15 cellular contexts compared by ENCODE assay signal in the genomic region with DNA sequence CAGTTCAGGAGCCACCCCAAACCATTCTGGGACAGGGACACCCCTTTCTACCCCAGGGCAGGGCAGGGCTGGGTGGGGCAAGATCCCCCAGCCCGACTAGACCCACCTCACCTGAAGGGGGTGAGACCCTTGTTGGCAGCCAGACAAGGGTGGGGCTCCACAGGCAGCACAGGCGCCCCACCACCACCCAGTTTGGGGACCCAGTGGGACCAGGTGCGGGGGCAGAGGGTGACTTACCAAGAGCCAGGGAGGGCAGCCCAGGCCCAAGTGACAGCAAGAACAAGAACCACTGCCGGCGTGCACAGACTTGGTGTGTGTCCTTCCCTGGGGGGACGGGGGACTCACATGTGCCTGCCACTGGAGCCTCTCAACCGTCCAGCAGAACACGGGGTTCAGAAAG. TPM values are rescaled to one million over a fixed set of nuclear protein-coding genes. Genes with fewer than 3 reads are reported as not detected.
DNase-seq lines count a peak whose midpoint lies in the region; ATAC-seq and TF ChIP-seq lines count a peak whose summit lies in the region.
"Had no signal": no experiment of that assay in that cellular context is flagged by ENCODE, and none has a peak within 500 bp of the region (broad histone marks: within the 10 kb centered on the region; RNA-seq: fewer than 3 reads in every experiment).

No MANE protein-coding gene starts in this region.

- 39 to 77% methylated on average over 3 to 7 of the region's 8 CpGs for WGBS in body of pancreas, 2 donors
- WGBS in thyroid gland, 2 donors, result 82 to 89% methylated on average over 5 to 6 of the region's 8 CpGs

- H3K27ac ChIP-seq in HEK293 (ENCODE audit: extremely low read depth, low read depth, low read length) (no peak overlapping the region), body of pancreas (peak overlapping the region; percentile 80 to 91 (median 83)), thyroid gland (peak overlapping the region; percentile 80 to 92 (median 86))
- H3K27ac ChIP-seq: SK-N-MC had no signal

- H3K4me3 ChIP-seq in HEK293 (ENCODE audit: low read depth, low read length) (no peak overlapping the region), body of pancreas (no peak overlapping the region), thyroid gland (replicated peaks in 1 of 3) (no peak overlapping the region)

- no peak for ATAC-seq in body of pancreas

- TF ChIP-seq POLR2A in body of pancreas (IDR thresholded peaks at IDR 0.05) (no peak), thyroid gland (IDR thresholded peaks at IDR 0.05) (no peak)

- DNase-seq in body of pancreas (no peak), thyroid gland (no peak), Kasumi-1 (lab: John Stamatoyannopoulos, UW) (no peak), putamen (ENCODE audit: low spot score) (no peak)
- DNase-seq: CD8-positive, alpha-beta memory T cell; DND-41; H7; NCI-H187; NCI-H226; NCI-H524 treated with DMSO at 0.1 percent for 48 hours; Right ventricle myocardium superior had no signal

- POLR2A ChIA-PET in HEK293 (lab: Yijun Ruan, JAX), result interaction anchor here (0.8 to 2.2 kb wide), 2 partner anchors 17 to 24 kb away, joined by 5 to 7 read pairs; a partner anchor contains a TSS

- intact Hi-C loops in body of pancreas (cut with DNase I), result no loop called here
- intact Hi-C loops in thyroid gland (cut with DNase I), result no loop called here

- TF ChIP-seq CTCF in HEK293 (tag by site-specific recombination; IDR thresholded peaks at IDR 0.05) (no peak), body of pancreas (IDR thresholded peaks at IDR 0.05) (no peak), thyroid gland (IDR thresholded peaks at IDR 0.05) (no peak)

- CTCF ChIA-PET in HEK293 (lab: Yijun Ruan, JAX), result interaction anchor here (0.6 to 1.1 kb wide), 3 partner anchors 11 to 291 kb away, joined by 3 to 5 read pairs (median 3); no protein-coding TSS in a partner anchor

- H3K4me1 ChIP-seq in HEK293 (ENCODE audit: control insufficient read depth, insufficient read depth, low read length), result no peaks in the 10 kb centered on the region
- peaks cover 56% of the 10 kb centered on the region for H3K4me1 ChIP-seq in body of pancreas
- H3K4me1 ChIP-seq in thyroid gland, result peaks cover 58 to 77% of the 10 kb centered on the region in 2 donors

- H3K27me3 ChIP-seq in body of pancreas (no peaks in the 10 kb centered on the region), thyroid gland (no peaks in the 10 kb centered on the region)

- no peaks in the 10 kb centered on the region for H3K36me3 ChIP-seq in HEK293 (ENCODE audit: control insufficient read depth in 2 of 2, insufficient read depth in 1 of 2, low read length in 2 of 2)
- no peaks in the 10 kb centered on the region for H3K36me3 ChIP-seq in body of pancreas (replicated peaks in 1 of 2; ENCODE audit: insufficient read depth in 1 of 2, low read depth in 2 of 2)
- no peaks in the 10 kb centered on the region for H3K36me3 ChIP-seq in thyroid gland
- H3K36me3 ChIP-seq: Peyer's patch had no signal

- H3K9me3 ChIP-seq in HEK293 (ENCODE audit: control insufficient read depth, insufficient read depth, low read depth, low read length), result no peaks in the 10 kb centered on the region
- no peaks in the 10 kb centered on the region for H3K9me3 ChIP-seq in body of pancreas
- H3K9me3 ChIP-seq in thyroid gland, result no peaks in the 10 kb centered on the region
- H3K9me3 ChIP-seq: Peyer's patch had no signal

TF ChIP-seq in HEK293, 187 proteins besides CTCF, POLR2A, EP300 and RAD21:
- TF ChIP-seq KLF1 (tag by site-specific recombination; IDR thresholded peaks at IDR 0.05) (0 out of 2 replicates have a peak, but pooled peaks have one; percentile 17), ZNF274 (IDR thresholded peaks at IDR 0.05; ENCODE audit: low read length) (no peak), ZNF274 (tag by site-specific recombination; IDR thresholded peaks at IDR 0.05; ENCODE audit: borderline replicate concordance) (no peak), ZSCAN30 (tag by site-specific recombination; IDR thresholded peaks at IDR 0.05) (no peak)

RNA-seq across cellular contexts. Expression of a gene that starts 2.2 kb away (rescaled TPM):
- 1 to 10 TPM; 7.3 to 8.2 TPM for total RNA-seq in body of pancreas
- 10 to 100 TPM in 1 of 4 donors, 1 to 10 TPM in 3; 5.2 to 23.5 (median 6.6) TPM for total RNA-seq in thyroid gland
- total RNA-seq: Right ventricle myocardium superior had no signal

RNA-seq across cellular contexts. Expression of a gene that starts 3.1 kb away (rescaled TPM):
- total RNA-seq in body of pancreas, result not detected
- total RNA-seq in thyroid gland, result 10 to 100 TPM in 1 of 4 donors, 1 to 10 TPM in 3; 2.1 to 11.3 (median 4.7) TPM
- total RNA-seq: H7, HT1080, Peyer's patch, Right ventricle myocardium superior had no signal

RNA-seq across cellular contexts. Expression of a gene that starts 8.7 kb away (rescaled TPM):
- total RNA-seq in body of pancreas, result 10 to 100 TPM; 60.2 to 77.5 TPM
- 100 to 1,000 TPM in 3 of 4 donors, 10 to 100 TPM in 1; 80.0 to 227 (median 128) TPM for total RNA-seq in thyroid gland

RNA-seq across cellular contexts. Expression of a gene that starts 23.9 kb away (rescaled TPM):
- total RNA-seq in body of pancreas (100 to 1,000 TPM; 147 to 158 TPM), thyroid gland (100 to 1,000 TPM in 2 of 4 donors, 10 to 100 TPM in 2; 53.2 to 117 (median 96.6) TPM)

RNA-seq across cellular contexts. Expression of a gene that starts 24.5 kb away (rescaled TPM):
- 10 to 100 TPM; 30.6 to 35.9 TPM for total RNA-seq in body of pancreas
- total RNA-seq in thyroid gland, result 10 to 100 TPM; 39.6 to 47.5 (median 43.1) TPM
